In the genomic region with DNA sequence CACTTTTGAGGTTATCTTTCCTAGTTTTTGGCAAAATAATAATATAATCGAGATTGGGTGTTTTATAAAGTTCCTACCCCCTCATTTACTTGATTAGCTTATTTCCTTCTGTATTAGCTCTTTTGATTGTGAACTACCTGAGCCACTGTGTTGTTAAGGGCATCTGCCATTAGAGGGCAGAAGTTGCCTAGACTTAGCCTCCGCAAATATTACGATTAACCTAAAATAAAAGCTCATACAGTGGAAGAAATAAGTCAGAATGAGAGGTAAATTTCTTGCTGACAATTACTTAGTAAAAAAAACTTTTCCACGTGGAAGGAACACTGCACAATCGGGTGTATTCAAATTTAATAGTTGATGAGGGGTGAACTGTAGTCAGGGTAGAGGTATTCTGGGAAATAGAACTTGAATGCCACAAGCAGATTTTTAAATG, we compare ENCODE assay signal across 1 cellular context.
TF ChIP-seq lines count a peak whose summit lies in the region.

No MANE protein-coding gene starts in this region.

TF ChIP-seq in GM12878, 131 proteins besides CTCF, POLR2A, EP300 and RAD21 (continued from another document):
- TF ChIP-seq NR2C2 (IDR thresholded peaks at IDR 0.05; ENCODE audit: borderline replicate concordance, control insufficient read depth, insufficient read length, low read depth): no peak
- TF ChIP-seq SIX5 (IDR thresholded peaks at IDR 0.05; ENCODE audit: low read depth, low read length, severe bottlenecking): no peak
- TF ChIP-seq RB1 (IDR thresholded peaks at IDR 0.05; ENCODE audit: borderline replicate concordance): peak; percentile 75; the same call in 1 of the 2 replicates
- peak; percentile 60; the same call in 1 of the 2 replicates for TF ChIP-seq SMC3 (IDR thresholded peaks at IDR 0.05; ENCODE audit: borderline replicate concordance, low read length)
- 0 out of 2 replicates have a peak, but pooled peaks have one; percentile 35 for TF ChIP-seq LARP7 (IDR thresholded peaks at IDR 0.05)
- no peak for TF ChIP-seq MLLT1 (IDR thresholded peaks at IDR 0.05)
- no peak for TF ChIP-seq DPF2 (IDR thresholded peaks at IDR 0.05)
- TF ChIP-seq MYB (IDR thresholded peaks at IDR 0.05; ENCODE audit: borderline replicate concordance, low read depth, low read length): no peak
- no peak for TF ChIP-seq NR2F1 (conservative IDR thresholded peaks at IDR 0.05)
- TF ChIP-seq, protein P1, sequence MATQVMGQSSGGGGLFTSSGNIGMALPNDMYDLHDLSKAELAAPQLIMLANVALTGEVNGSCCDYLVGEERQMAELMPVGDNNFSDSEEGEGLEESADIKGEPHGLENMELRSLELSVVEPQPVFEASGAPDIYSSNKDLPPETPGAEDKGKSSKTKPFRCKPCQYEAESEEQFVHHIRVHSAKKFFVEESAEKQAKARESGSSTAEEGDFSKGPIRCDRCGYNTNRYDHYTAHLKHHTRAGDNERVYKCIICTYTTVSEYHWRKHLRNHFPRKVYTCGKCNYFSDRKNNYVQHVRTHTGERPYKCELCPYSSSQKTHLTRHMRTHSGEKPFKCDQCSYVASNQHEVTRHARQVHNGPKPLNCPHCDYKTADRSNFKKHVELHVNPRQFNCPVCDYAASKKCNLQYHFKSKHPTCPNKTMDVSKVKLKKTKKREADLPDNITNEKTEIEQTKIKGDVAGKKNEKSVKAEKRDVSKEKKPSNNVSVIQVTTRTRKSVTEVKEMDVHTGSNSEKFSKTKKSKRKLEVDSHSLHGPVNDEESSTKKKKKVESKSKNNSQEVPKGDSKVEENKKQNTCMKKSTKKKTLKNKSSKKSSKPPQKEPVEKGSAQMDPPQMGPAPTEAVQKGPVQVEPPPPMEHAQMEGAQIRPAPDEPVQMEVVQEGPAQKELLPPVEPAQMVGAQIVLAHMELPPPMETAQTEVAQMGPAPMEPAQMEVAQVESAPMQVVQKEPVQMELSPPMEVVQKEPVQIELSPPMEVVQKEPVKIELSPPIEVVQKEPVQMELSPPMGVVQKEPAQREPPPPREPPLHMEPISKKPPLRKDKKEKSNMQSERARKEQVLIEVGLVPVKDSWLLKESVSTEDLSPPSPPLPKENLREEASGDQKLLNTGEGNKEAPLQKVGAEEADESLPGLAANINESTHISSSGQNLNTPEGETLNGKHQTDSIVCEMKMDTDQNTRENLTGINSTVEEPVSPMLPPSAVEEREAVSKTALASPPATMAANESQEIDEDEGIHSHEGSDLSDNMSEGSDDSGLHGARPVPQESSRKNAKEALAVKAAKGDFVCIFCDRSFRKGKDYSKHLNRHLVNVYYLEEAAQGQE (IDR thresholded peaks at IDR 0.05; ENCODE audit: low read depth, low read length): no peak
- TF ChIP-seq ZNF24 (IDR thresholded peaks at IDR 0.05): no peak
- TF ChIP-seq MTA2 (IDR thresholded peaks at IDR 0.05; ENCODE audit: low read depth): no peak
- no peak for TF ChIP-seq RELA (IDR thresholded peaks at IDR 0.05; ENCODE audit: borderline replicate concordance, partially characterized antibody)
- TF ChIP-seq KAT2A (conservative IDR thresholded peaks at IDR 0.05; ENCODE audit: control insufficient read depth, low read depth, low read length): no peak
- no peak for TF ChIP-seq CBX5 (IDR thresholded peaks at IDR 0.05; ENCODE audit: low read depth)
TF ChIP-seq in GM12878: peak in this region for 7.
